1 cellular context compared by ENCODE assay signal in the genomic region with DNA sequence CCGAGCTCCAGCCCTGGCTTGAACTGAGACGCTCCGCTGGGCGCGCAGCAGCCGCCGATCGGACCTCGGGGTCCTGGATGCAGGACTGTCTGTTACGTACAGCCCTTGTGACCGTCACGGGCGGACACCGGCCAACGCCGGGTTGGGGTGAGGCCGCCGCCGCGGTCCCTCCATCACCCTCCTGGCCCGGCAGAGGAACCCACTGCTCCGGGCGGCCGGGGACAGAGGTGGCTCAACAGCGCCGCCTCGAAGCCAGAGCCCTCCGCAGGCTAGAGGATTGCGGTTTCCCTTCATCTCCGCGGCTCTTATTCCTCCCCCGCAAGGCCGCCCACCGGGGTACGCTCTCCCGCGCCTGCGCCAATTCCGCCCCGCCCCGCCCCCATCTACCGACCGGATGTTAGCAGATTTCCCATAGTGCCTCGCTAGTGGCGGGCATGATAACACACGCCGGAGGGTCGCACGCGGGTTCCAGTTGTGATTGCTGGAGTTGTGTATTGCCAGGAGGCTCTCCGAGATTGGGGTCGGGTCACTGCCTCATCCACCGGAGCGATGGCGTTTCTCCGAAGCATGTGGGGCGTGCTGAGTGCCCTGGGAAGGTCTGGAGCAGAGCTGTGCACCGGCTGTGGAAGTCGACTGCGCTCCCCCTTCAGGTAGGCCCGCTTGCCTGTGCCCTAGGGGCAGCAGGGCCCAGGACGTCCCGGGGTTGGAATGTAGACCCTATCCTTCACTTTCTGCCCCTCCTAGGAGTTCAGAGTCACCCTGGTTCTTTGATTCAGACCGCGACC.
A peak's percentile ranks its signal among the peaks of the same experiment; 100 is the strongest.
TF ChIP-seq lines count a peak whose summit lies in the region.

A gene (plus strand): TSS at position 412 of the 785 bp plus-strand sequence. CDS start 138 bp downstream, at position 550.

TF ChIP-seq in HEK293, 187 proteins besides CTCF, POLR2A, EP300 and RAD21 (continued from another document and continues in another):
- TF ChIP-seq, protein P1, sequence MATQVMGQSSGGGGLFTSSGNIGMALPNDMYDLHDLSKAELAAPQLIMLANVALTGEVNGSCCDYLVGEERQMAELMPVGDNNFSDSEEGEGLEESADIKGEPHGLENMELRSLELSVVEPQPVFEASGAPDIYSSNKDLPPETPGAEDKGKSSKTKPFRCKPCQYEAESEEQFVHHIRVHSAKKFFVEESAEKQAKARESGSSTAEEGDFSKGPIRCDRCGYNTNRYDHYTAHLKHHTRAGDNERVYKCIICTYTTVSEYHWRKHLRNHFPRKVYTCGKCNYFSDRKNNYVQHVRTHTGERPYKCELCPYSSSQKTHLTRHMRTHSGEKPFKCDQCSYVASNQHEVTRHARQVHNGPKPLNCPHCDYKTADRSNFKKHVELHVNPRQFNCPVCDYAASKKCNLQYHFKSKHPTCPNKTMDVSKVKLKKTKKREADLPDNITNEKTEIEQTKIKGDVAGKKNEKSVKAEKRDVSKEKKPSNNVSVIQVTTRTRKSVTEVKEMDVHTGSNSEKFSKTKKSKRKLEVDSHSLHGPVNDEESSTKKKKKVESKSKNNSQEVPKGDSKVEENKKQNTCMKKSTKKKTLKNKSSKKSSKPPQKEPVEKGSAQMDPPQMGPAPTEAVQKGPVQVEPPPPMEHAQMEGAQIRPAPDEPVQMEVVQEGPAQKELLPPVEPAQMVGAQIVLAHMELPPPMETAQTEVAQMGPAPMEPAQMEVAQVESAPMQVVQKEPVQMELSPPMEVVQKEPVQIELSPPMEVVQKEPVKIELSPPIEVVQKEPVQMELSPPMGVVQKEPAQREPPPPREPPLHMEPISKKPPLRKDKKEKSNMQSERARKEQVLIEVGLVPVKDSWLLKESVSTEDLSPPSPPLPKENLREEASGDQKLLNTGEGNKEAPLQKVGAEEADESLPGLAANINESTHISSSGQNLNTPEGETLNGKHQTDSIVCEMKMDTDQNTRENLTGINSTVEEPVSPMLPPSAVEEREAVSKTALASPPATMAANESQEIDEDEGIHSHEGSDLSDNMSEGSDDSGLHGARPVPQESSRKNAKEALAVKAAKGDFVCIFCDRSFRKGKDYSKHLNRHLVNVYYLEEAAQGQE (tag by site-specific recombination; IDR thresholded peaks at IDR 0.05) = peak; percentile 14; the same call in 1 of the 2 replicates
- TF ChIP-seq, protein P2, sequence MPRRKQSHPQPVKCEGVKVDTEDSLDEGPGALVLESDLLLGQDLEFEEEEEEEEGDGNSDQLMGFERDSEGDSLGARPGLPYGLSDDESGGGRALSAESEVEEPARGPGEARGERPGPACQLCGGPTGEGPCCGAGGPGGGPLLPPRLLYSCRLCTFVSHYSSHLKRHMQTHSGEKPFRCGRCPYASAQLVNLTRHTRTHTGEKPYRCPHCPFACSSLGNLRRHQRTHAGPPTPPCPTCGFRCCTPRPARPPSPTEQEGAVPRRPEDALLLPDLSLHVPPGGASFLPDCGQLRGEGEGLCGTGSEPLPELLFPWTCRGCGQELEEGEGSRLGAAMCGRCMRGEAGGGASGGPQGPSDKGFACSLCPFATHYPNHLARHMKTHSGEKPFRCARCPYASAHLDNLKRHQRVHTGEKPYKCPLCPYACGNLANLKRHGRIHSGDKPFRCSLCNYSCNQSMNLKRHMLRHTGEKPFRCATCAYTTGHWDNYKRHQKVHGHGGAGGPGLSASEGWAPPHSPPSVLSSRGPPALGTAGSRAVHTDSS (tag by site-specific recombination; IDR thresholded peaks at IDR 0.05) = no peak; the same call in 1 of the 2 replicates
- TF ChIP-seq YY1 (tag by site-specific recombination; IDR thresholded peaks at IDR 0.05) = no peak; the same call in 1 of the 2 replicates
- TF ChIP-seq ZNF529 (tag by site-specific recombination; IDR thresholded peaks at IDR 0.05; ENCODE audit: insufficient replicate concordance) = no peak
- TF ChIP-seq, protein P3, sequence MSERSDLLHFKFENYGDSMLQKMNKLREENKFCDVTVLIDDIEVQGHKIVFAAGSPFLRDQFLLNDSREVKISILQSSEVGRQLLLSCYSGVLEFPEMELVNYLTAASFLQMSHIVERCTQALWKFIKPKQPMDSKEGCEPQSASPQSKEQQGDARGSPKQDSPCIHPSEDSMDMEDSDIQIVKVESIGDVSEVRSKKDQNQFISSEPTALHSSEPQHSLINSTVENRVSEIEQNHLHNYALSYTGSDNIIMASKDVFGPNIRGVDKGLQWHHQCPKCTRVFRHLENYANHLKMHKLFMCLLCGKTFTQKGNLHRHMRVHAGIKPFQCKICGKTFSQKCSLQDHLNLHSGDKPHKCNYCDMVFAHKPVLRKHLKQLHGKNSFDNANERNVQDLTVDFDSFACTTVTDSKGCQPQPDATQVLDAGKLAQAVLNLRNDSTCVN (tag by site-specific recombination; optimal IDR thresholded peaks at IDR 0.05) = peak; percentile 70
- 0 out of 2 replicates have a peak, but pooled peaks have one; percentile 46 for TF ChIP-seq KLF7 (tag by site-specific recombination; IDR thresholded peaks at IDR 0.05; ENCODE audit: borderline replicate concordance)
- no peak for TF ChIP-seq REPIN1 (tag by site-specific recombination; IDR thresholded peaks at IDR 0.05; ENCODE audit: low read depth)
- TF ChIP-seq ZNF19 (tag by site-specific recombination; IDR thresholded peaks at IDR 0.05; ENCODE audit: low read depth) = no peak
- TF ChIP-seq ZNF664 (tag by site-specific recombination; IDR thresholded peaks at IDR 0.05) = no peak
- peak; percentile 91 for TF ChIP-seq ZBTB1 (tag by site-specific recombination; IDR thresholded peaks at IDR 0.05)
- TF ChIP-seq, protein P4, sequence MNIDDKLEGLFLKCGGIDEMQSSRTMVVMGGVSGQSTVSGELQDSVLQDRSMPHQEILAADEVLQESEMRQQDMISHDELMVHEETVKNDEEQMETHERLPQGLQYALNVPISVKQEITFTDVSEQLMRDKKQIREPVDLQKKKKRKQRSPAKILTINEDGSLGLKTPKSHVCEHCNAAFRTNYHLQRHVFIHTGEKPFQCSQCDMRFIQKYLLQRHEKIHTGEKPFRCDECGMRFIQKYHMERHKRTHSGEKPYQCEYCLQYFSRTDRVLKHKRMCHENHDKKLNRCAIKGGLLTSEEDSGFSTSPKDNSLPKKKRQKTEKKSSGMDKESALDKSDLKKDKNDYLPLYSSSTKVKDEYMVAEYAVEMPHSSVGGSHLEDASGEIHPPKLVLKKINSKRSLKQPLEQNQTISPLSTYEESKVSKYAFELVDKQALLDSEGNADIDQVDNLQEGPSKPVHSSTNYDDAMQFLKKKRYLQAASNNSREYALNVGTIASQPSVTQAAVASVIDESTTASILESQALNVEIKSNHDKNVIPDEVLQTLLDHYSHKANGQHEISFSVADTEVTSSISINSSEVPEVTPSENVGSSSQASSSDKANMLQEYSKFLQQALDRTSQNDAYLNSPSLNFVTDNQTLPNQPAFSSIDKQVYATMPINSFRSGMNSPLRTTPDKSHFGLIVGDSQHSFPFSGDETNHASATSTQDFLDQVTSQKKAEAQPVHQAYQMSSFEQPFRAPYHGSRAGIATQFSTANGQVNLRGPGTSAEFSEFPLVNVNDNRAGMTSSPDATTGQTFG (tag by site-specific recombination; IDR thresholded peaks at IDR 0.05; ENCODE audit: borderline replicate concordance) = no peak
- 0 out of 2 replicates have a peak, but pooled peaks have one; percentile 17 for TF ChIP-seq BCL11A (tag by site-specific recombination; IDR thresholded peaks at IDR 0.05; ENCODE audit: low read depth)
- peak; percentile 83 for TF ChIP-seq ZNF660 (tag by site-specific recombination; IDR thresholded peaks at IDR 0.05)
- peak; percentile 94 for TF ChIP-seq EGR2 (tag by site-specific recombination; IDR thresholded peaks at IDR 0.05; ENCODE audit: low read depth)
- TF ChIP-seq ZNF514 (tag by site-specific recombination; IDR thresholded peaks at IDR 0.05) = no peak
- peak; percentile 30; the same call in 1 of the 2 replicates for TF ChIP-seq ZBTB7A (tag by site-specific recombination; IDR thresholded peaks at IDR 0.05; ENCODE audit: low read depth)
- 0 out of 2 replicates have a peak, but pooled peaks have one; percentile 27 for TF ChIP-seq HOXC10 (CRISPR knock-in tag; IDR thresholded peaks at IDR 0.05)
- TF ChIP-seq, protein P5, sequence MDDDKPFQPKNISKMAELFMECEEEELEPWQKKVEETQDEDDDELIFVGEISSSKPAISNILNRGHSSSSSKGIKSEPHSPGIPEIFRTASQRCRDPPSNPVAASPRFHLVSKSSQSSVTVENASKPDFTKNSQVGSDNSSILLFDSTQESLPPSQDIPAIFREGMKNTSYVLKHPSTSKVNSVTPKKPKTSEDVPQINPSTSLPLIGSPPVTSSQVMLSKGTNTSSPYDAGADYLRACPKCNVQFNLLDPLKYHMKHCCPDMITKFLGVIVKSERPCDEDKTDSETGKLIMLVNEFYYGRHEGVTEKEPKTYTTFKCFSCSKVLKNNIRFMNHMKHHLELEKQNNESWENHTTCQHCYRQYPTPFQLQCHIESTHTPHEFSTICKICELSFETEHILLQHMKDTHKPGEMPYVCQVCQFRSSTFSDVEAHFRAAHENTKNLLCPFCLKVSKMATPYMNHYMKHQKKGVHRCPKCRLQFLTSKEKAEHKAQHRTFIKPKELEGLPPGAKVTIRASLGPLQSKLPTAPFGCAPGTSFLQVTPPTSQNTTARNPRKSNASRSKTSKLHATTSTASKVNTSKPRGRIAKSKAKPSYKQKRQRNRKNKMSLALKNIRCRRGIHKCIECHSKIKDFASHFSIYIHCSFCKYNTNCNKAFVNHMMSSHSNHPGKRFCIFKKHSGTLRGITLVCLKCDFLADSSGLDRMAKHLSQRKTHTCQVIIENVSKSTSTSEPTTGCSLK (tag by site-specific recombination; IDR thresholded peaks at IDR 0.05) = no peak
- TF ChIP-seq ZEB2 (tag by site-specific recombination; IDR thresholded peaks at IDR 0.05) = peak; percentile 98
- no peak for TF ChIP-seq ZNF221 (tag by site-specific recombination; IDR thresholded peaks at IDR 0.05; ENCODE audit: borderline replicate concordance)
- 0 out of 2 replicates have a peak, but pooled peaks have one; percentile 28 for TF ChIP-seq ZBTB48 (tag by site-specific recombination; IDR thresholded peaks at IDR 0.05)
- TF ChIP-seq, protein P6, sequence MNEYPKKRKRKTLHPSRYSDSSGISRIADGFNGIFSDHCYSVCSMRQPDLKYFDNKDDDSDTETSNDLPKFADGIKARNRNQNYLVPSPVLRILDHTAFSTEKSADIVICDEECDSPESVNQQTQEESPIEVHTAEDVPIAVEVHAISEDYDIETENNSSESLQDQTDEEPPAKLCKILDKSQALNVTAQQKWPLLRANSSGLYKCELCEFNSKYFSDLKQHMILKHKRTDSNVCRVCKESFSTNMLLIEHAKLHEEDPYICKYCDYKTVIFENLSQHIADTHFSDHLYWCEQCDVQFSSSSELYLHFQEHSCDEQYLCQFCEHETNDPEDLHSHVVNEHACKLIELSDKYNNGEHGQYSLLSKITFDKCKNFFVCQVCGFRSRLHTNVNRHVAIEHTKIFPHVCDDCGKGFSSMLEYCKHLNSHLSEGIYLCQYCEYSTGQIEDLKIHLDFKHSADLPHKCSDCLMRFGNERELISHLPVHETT (tag by site-specific recombination; IDR thresholded peaks at IDR 0.05) = peak; percentile 17; the same call in 1 of the 2 replicates
- TF ChIP-seq, protein P7, sequence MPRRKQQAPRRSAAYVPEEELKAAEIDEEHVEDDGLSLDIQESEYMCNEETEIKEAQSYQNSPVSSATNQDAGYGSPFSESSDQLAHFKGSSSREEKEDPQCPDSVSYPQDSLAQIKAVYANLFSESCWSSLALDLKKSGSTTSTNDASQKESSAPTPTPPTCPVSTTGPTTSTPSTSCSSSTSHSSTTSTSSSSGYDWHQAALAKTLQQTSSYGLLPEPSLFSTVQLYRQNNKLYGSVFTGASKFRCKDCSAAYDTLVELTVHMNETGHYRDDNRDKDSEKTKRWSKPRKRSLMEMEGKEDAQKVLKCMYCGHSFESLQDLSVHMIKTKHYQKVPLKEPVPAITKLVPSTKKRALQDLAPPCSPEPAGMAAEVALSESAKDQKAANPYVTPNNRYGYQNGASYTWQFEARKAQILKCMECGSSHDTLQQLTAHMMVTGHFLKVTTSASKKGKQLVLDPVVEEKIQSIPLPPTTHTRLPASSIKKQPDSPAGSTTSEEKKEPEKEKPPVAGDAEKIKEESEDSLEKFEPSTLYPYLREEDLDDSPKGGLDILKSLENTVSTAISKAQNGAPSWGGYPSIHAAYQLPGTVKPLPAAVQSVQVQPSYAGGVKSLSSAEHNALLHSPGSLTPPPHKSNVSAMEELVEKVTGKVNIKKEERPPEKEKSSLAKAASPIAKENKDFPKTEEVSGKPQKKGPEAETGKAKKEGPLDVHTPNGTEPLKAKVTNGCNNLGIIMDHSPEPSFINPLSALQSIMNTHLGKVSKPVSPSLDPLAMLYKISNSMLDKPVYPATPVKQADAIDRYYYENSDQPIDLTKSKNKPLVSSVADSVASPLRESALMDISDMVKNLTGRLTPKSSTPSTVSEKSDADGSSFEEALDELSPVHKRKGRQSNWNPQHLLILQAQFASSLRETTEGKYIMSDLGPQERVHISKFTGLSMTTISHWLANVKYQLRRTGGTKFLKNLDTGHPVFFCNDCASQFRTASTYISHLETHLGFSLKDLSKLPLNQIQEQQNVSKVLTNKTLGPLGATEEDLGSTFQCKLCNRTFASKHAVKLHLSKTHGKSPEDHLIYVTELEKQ (tag by site-specific recombination; IDR thresholded peaks at IDR 0.05; ENCODE audit: borderline replicate concordance) = no peak
- peak; percentile 85; the same call in 1 of the 2 replicates for TF ChIP-seq ZNF600 (tag by site-specific recombination; IDR thresholded peaks at IDR 0.05)
- TF ChIP-seq ZNF792 (tag by site-specific recombination; IDR thresholded peaks at IDR 0.05) = no peak
- TF ChIP-seq, protein P8, sequence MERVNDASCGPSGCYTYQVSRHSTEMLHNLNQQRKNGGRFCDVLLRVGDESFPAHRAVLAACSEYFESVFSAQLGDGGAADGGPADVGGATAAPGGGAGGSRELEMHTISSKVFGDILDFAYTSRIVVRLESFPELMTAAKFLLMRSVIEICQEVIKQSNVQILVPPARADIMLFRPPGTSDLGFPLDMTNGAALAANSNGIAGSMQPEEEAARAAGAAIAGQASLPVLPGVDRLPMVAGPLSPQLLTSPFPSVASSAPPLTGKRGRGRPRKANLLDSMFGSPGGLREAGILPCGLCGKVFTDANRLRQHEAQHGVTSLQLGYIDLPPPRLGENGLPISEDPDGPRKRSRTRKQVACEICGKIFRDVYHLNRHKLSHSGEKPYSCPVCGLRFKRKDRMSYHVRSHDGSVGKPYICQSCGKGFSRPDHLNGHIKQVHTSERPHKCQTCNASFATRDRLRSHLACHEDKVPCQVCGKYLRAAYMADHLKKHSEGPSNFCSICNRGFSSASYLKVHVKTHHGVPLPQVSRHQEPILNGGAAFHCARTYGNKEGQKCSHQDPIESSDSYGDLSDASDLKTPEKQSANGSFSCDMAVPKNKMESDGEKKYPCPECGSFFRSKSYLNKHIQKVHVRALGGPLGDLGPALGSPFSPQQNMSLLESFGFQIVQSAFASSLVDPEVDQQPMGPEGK (tag by site-specific recombination; IDR thresholded peaks at IDR 0.05) = peak; percentile 91
- TF ChIP-seq ZNF112 (tag by site-specific recombination; IDR thresholded peaks at IDR 0.05) = no peak
- peak; percentile 79 for TF ChIP-seq KLF9 (tag by site-specific recombination; IDR thresholded peaks at IDR 0.05; ENCODE audit: low read depth)
- peak; percentile 22; the same call in 1 of the 2 replicates for TF ChIP-seq ZFP69B (tag by site-specific recombination; IDR thresholded peaks at IDR 0.05)
- TF ChIP-seq, protein P9, sequence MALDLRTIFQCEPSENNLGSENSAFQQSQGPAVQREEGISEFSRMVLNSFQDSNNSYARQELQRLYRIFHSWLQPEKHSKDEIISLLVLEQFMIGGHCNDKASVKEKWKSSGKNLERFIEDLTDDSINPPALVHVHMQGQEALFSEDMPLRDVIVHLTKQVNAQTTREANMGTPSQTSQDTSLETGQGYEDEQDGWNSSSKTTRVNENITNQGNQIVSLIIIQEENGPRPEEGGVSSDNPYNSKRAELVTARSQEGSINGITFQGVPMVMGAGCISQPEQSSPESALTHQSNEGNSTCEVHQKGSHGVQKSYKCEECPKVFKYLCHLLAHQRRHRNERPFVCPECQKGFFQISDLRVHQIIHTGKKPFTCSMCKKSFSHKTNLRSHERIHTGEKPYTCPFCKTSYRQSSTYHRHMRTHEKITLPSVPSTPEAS (tag by site-specific recombination; IDR thresholded peaks at IDR 0.05) = no peak
- peak; percentile 77 for TF ChIP-seq MZF1 (tag by site-specific recombination; IDR thresholded peaks at IDR 0.05; ENCODE audit: borderline replicate concordance)
- TF ChIP-seq ZBTB17 (tag by site-specific recombination; IDR thresholded peaks at IDR 0.05) = peak; percentile 76
